Comparison of ENCODE assay signal across 1 cellular context in the genomic region with DNA sequence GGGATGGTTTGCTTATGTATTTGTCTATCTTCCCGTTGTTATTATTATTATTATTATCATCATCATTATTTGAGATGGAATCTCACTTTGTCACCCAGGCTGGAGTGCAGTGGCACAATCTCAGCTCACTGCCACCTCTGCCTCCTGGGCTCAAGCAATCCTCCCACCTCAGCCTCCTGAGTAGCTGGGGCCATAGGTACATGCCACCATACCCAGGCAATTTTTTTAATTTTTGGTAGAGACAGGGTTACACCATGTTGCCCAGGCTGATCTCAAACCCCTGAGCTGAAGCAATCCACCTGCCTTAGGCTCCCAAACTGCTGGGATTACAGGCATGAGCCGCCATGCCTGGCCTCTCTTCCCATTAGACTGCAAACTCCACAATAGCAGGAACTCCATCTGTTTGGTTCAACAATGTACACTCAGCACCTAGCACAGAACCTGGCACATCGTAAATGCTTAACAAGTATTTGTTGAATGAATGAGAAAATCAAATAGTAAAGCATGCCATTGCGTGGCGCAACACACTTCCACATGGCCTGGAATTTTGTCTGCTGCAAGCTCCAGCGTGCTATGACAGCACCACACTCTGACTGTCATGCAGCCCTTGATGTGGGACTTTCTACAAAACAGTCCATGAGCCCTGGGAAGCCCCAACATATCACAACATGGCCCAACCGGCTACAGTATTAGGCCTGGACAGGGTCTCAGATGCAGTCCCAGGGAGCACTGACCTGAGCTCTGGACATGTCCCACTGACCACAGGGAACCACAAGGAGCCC.
TF ChIP-seq lines count a peak whose summit lies in the region.

No MANE protein-coding gene starts in this region.

TF ChIP-seq in HepG2, 621 proteins besides CTCF, POLR2A, EP300 and RAD21 (continued from another document and continues in another):
- TF ChIP-seq LCORL (IDR thresholded peaks at IDR 0.05) (no peak), LCORL (CRISPR knock-in tag; IDR thresholded peaks at IDR 0.05) (peak; percentile 70), CREB1 (IDR thresholded peaks at IDR 0.05) (no peak), CREB1 (CRISPR knock-in tag; IDR thresholded peaks at IDR 0.05) (0 out of 2 replicates have a peak, but pooled peaks have one; percentile 16), ZNF329 (CRISPR knock-in tag; IDR thresholded peaks at IDR 0.05; ENCODE audit: low read depth) (no peak), HOXA3 (CRISPR knock-in tag; IDR thresholded peaks at IDR 0.05) (peak; percentile 32; the same call in 1 of the 2 replicates), ZNF292 (CRISPR knock-in tag; IDR thresholded peaks at IDR 0.05; ENCODE audit: borderline replicate concordance, low read depth) (peak; percentile 38; the same call in 1 of the 2 replicates), ZNF256 (CRISPR knock-in tag; conservative IDR thresholded peaks at IDR 0.05) (0 out of 2 replicates have a peak, but pooled peaks have one; percentile 65), SRF (IDR thresholded peaks at IDR 0.05; ENCODE audit: low read depth, low read length) (no peak), BHLHE40 (IDR thresholded peaks at IDR 0.05; ENCODE audit: low read length) (peak; percentile 16; the same call in 1 of the 2 replicates), CEBPB (IDR thresholded peaks at IDR 0.05; ENCODE audit: borderline replicate concordance, low read depth, low read length) (peak; percentile 96), REPIN1 (CRISPR knock-in tag; IDR thresholded peaks at IDR 0.05; ENCODE audit: borderline replicate concordance, low read depth) (peak; percentile 82; the same call in 1 of the 2 replicates), CBX5 (CRISPR knock-in tag; IDR thresholded peaks at IDR 0.05; ENCODE audit: borderline replicate concordance) (peak; percentile 66; the same call in 1 of the 2 replicates), SOX13 (IDR thresholded peaks at IDR 0.05) (no peak), SOX13 (CRISPR knock-in tag; conservative IDR thresholded peaks at IDR 0.05 in 1 of 2, IDR thresholded peaks at IDR 0.05 in 1 of 2) (peak in 1 of 2 experiments; percentile 80; a peak in 2 of 4 replicates), ZNF207 (IDR thresholded peaks at IDR 0.05; ENCODE audit: borderline replicate concordance) (no peak), RXRB (CRISPR knock-in tag; IDR thresholded peaks at IDR 0.05; ENCODE audit: borderline replicate concordance) (peak; percentile 69; the same call in 1 of the 2 replicates), KLF6 (CRISPR knock-in tag; IDR thresholded peaks at IDR 0.05) (0 out of 2 replicates have a peak, but pooled peaks have one; percentile 27), BCL6 (CRISPR knock-in tag; IDR thresholded peaks at IDR 0.05) (peak; percentile 75), SP5 (CRISPR knock-in tag; IDR thresholded peaks at IDR 0.05; ENCODE audit: borderline replicate concordance, low read depth) (peak; percentile 47; the same call in 1 of the 2 replicates), HDAC2 (CRISPR knock-in tag; IDR thresholded peaks at IDR 0.05) (peak; percentile 77), ELF3 (CRISPR knock-in tag; IDR thresholded peaks at IDR 0.05) (peak; percentile 65), FOXP1 (IDR thresholded peaks at IDR 0.05) (no peak), FOXP1 (CRISPR knock-in tag; IDR thresholded peaks at IDR 0.05) (peak; percentile 46), KDM4B (CRISPR knock-in tag; IDR thresholded peaks at IDR 0.05) (0 out of 2 replicates have a peak, but pooled peaks have one; percentile 70), KDM2A (CRISPR knock-in tag; IDR thresholded peaks at IDR 0.05; ENCODE audit: borderline replicate concordance, low read depth) (0 out of 2 replicates have a peak, but pooled peaks have one; percentile 57), MED1 (CRISPR knock-in tag; IDR thresholded peaks at IDR 0.05) (peak; percentile 58), SUZ12 (IDR thresholded peaks at IDR 0.05; ENCODE audit: low read depth, low read length) (no peak), SMYD3 (CRISPR knock-in tag; IDR thresholded peaks at IDR 0.05) (no peak), MLLT10 (CRISPR knock-in tag; IDR thresholded peaks at IDR 0.05) (no peak), KAT8 (CRISPR knock-in tag; IDR thresholded peaks at IDR 0.05) (0 out of 2 replicates have a peak, but pooled peaks have one; percentile 36), SOX6 (IDR thresholded peaks at IDR 0.05) (no peak), SOX6 (CRISPR knock-in tag; IDR thresholded peaks at IDR 0.05) (peak; percentile 77), MAFK (conservative IDR thresholded peaks at IDR 0.05 in 1 of 2, IDR thresholded peaks at IDR 0.05 in 1 of 2; ENCODE audit: low read length in 2 of 2) (peak; percentile 16 to 34; a peak in 2 of 4 replicates), MIER3 (CRISPR knock-in tag; IDR thresholded peaks at IDR 0.05; ENCODE audit: borderline replicate concordance) (peak; percentile 38; the same call in 1 of the 2 replicates), GATAD1 (CRISPR knock-in tag; IDR thresholded peaks at IDR 0.05) (peak; percentile 50; the same call in 1 of the 2 replicates), GATAD2A (CRISPR knock-in tag; IDR thresholded peaks at IDR 0.05) (peak; percentile 87), MEIS2 (CRISPR knock-in tag; IDR thresholded peaks at IDR 0.05) (no peak), NCOA2 (CRISPR knock-in tag; IDR thresholded peaks at IDR 0.05) (peak; percentile 64), TGIF2 (CRISPR knock-in tag; IDR thresholded peaks at IDR 0.05) (peak; percentile 97), FOXO1 (CRISPR knock-in tag; IDR thresholded peaks at IDR 0.05) (peak; percentile 58), PRPF4 (IDR thresholded peaks at IDR 0.05; ENCODE audit: low read depth, low read length, poor library complexity, severe bottlenecking) (no peak)
- TF ChIP-seq, protein P1, sequence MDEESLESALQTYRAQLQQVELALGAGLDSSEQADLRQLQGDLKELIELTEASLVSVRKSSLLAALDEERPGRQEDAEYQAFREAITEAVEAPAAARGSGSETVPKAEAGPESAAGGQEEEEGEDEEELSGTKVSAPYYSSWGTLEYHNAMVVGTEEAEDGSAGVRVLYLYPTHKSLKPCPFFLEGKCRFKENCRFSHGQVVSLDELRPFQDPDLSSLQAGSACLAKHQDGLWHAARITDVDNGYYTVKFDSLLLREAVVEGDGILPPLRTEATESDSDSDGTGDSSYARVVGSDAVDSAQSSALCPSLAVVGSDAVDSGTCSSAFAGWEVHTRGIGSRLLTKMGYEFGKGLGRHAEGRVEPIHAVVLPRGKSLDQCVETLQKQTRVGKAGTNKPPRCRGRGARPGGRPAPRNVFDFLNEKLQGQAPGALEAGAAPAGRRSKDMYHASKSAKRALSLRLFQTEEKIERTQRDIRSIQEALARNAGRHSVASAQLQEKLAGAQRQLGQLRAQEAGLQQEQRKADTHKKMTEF (CRISPR knock-in tag; IDR thresholded peaks at IDR 0.05): peak; percentile 60; the same call in 1 of the 2 replicates
- TF ChIP-seq, protein P2, sequence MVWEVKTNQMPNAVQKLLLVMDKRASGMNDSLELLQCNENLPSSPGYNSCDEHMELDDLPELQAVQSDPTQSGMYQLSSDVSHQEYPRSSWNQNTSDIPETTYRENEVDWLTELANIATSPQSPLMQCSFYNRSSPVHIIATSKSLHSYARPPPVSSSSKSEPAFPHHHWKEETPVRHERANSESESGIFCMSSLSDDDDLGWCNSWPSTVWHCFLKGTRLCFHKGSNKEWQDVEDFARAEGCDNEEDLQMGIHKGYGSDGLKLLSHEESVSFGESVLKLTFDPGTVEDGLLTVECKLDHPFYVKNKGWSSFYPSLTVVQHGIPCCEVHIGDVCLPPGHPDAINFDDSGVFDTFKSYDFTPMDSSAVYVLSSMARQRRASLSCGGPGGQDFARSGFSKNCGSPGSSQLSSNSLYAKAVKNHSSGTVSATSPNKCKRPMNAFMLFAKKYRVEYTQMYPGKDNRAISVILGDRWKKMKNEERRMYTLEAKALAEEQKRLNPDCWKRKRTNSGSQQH (CRISPR knock-in tag; IDR thresholded peaks at IDR 0.05; ENCODE audit: low read depth): 0 out of 2 replicates have a peak, but pooled peaks have one; percentile 58
- TF ChIP-seq, protein P3, sequence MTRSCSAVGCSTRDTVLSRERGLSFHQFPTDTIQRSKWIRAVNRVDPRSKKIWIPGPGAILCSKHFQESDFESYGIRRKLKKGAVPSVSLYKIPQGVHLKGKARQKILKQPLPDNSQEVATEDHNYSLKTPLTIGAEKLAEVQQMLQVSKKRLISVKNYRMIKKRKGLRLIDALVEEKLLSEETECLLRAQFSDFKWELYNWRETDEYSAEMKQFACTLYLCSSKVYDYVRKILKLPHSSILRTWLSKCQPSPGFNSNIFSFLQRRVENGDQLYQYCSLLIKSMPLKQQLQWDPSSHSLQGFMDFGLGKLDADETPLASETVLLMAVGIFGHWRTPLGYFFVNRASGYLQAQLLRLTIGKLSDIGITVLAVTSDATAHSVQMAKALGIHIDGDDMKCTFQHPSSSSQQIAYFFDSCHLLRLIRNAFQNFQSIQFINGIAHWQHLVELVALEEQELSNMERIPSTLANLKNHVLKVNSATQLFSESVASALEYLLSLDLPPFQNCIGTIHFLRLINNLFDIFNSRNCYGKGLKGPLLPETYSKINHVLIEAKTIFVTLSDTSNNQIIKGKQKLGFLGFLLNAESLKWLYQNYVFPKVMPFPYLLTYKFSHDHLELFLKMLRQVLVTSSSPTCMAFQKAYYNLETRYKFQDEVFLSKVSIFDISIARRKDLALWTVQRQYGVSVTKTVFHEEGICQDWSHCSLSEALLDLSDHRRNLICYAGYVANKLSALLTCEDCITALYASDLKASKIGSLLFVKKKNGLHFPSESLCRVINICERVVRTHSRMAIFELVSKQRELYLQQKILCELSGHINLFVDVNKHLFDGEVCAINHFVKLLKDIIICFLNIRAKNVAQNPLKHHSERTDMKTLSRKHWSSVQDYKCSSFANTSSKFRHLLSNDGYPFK (CRISPR knock-in tag; IDR thresholded peaks at IDR 0.05; ENCODE audit: borderline replicate concordance): peak; percentile 34; the same call in 1 of the 2 replicates
- TF ChIP-seq, protein P4, sequence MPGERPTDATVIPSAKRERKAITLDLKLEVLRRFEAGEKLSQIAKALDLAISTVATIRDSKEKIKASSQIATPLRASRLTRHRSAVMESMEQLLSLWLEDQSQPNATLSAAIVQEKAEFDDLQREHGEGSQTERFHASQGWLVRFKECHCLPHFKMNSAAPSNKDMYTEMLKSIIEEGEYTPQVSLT (CRISPR knock-in tag; IDR thresholded peaks at IDR 0.05; ENCODE audit: borderline replicate concordance, low read depth): no peak
- TF ChIP-seq, protein P5, sequence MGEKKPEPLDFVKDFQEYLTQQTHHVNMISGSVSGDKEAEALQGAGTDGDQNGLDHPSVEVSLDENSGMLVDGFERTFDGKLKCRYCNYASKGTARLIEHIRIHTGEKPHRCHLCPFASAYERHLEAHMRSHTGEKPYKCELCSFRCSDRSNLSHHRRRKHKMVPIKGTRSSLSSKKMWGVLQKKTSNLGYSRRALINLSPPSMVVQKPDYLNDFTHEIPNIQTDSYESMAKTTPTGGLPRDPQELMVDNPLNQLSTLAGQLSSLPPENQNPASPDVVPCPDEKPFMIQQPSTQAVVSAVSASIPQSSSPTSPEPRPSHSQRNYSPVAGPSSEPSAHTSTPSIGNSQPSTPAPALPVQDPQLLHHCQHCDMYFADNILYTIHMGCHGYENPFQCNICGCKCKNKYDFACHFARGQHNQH (CRISPR knock-in tag; IDR thresholded peaks at IDR 0.05): peak; percentile 83; the same call in 1 of the 2 replicates
- TF ChIP-seq, protein P6, sequence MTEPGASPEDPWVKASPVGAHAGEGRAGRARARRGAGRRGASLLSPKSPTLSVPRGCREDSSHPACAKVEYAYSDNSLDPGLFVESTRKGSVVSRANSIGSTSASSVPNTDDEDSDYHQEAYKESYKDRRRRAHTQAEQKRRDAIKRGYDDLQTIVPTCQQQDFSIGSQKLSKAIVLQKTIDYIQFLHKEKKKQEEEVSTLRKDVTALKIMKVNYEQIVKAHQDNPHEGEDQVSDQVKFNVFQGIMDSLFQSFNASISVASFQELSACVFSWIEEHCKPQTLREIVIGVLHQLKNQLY (CRISPR knock-in tag; IDR thresholded peaks at IDR 0.05): no peak; the same call in 1 of the 2 replicates
- TF ChIP-seq, protein P7, sequence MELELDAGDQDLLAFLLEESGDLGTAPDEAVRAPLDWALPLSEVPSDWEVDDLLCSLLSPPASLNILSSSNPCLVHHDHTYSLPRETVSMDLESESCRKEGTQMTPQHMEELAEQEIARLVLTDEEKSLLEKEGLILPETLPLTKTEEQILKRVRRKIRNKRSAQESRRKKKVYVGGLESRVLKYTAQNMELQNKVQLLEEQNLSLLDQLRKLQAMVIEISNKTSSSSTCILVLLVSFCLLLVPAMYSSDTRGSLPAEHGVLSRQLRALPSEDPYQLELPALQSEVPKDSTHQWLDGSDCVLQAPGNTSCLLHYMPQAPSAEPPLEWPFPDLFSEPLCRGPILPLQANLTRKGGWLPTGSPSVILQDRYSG (CRISPR knock-in tag; IDR thresholded peaks at IDR 0.05): no peak
- TF ChIP-seq, protein P8, sequence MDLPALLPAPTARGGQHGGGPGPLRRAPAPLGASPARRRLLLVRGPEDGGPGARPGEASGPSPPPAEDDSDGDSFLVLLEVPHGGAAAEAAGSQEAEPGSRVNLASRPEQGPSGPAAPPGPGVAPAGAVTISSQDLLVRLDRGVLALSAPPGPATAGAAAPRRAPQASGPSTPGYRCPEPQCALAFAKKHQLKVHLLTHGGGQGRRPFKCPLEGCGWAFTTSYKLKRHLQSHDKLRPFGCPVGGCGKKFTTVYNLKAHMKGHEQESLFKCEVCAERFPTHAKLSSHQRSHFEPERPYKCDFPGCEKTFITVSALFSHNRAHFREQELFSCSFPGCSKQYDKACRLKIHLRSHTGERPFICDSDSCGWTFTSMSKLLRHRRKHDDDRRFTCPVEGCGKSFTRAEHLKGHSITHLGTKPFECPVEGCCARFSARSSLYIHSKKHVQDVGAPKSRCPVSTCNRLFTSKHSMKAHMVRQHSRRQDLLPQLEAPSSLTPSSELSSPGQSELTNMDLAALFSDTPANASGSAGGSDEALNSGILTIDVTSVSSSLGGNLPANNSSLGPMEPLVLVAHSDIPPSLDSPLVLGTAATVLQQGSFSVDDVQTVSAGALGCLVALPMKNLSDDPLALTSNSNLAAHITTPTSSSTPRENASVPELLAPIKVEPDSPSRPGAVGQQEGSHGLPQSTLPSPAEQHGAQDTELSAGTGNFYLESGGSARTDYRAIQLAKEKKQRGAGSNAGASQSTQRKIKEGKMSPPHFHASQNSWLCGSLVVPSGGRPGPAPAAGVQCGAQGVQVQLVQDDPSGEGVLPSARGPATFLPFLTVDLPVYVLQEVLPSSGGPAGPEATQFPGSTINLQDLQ (CRISPR knock-in tag; IDR thresholded peaks at IDR 0.05): 0 out of 2 replicates have a peak, but pooled peaks have one; percentile 66
- TF ChIP-seq, protein P9, sequence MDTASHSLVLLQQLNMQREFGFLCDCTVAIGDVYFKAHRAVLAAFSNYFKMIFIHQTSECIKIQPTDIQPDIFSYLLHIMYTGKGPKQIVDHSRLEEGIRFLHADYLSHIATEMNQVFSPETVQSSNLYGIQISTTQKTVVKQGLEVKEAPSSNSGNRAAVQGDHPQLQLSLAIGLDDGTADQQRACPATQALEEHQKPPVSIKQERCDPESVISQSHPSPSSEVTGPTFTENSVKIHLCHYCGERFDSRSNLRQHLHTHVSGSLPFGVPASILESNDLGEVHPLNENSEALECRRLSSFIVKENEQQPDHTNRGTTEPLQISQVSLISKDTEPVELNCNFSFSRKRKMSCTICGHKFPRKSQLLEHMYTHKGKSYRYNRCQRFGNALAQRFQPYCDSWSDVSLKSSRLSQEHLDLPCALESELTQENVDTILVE (CRISPR knock-in tag; IDR thresholded peaks at IDR 0.05): 0 out of 2 replicates have a peak, but pooled peaks have one; percentile 42
